ENCODE assay signal across 26 cellular contexts in genomic region chr6:100751590-100751989, GRCh38.
"Had no signal": no experiment of that assay in that cellular context is flagged by ENCODE, and none has a peak within 500 bp of the region (broad histone marks: within the 10 kb centered on the region; RNA-seq: fewer than 3 reads in every experiment).

No MANE protein-coding gene starts in this region.

- H3K27me3 ChIP-seq: colonic mucosa, esophagus muscularis mucosa, foreskin keratinocyte, gastroesophageal sphincter, heart left ventricle, hepatocyte, neural progenitor cell, right lobe of liver, suprapubic skin, transverse colon, vagina had no signal

- H3K4me2 ChIP-seq: hepatocyte, neural progenitor cell, smooth muscle cell had no signal

- H3K9me3 ChIP-seq: colonic mucosa, esophagus muscularis mucosa, gastroesophageal sphincter, heart left ventricle, right lobe of liver, suprapubic skin, transverse colon, vagina had no signal

- H2AFZ ChIP-seq: hepatocyte, neural progenitor cell, parathyroid adenoma had no signal

- H3K27ac ChIP-seq: colonic mucosa, esophagus muscularis mucosa, foreskin keratinocyte, gastroesophageal sphincter, heart left ventricle, hepatocyte, neural progenitor cell, parathyroid adenoma, right lobe of liver, suprapubic skin, transverse colon, vagina had no signal

- FAIRE-seq: endothelial cell of umbilical vein, kidney had no signal

- H3K79me2 ChIP-seq: hepatocyte, parathyroid adenoma had no signal

- H3K4me3 ChIP-seq: colonic mucosa, esophagus muscularis mucosa, gastroesophageal sphincter, heart left ventricle, hepatocyte, lung, neural progenitor cell, right lobe of liver, smooth muscle cell, suprapubic skin, transverse colon, vagina had no signal

- H3K36me3 ChIP-seq: colonic mucosa, esophagus muscularis mucosa, right lobe of liver, vagina had no signal

- ATAC-seq: foreskin keratinocyte; gastroesophageal sphincter; heart left ventricle; left ventricle myocardium superior; natural killer cell treated with Interleukin-12 subunit alpha and Interleukin-12 subunit beta and Interleukin-15 and Interleukin-18, amount 100 ng/mL, for 72 hours; right lobe of liver; stimulated activated naive CD8-positive, alpha-beta T cell treated with anti-CD3 and anti-CD28 coated beads, Interleukin-15, amount 100 ng/mL, for 72 hours had no signal

- H3K4me1 ChIP-seq: colonic mucosa, esophagus muscularis mucosa, foreskin keratinocyte, gastroesophageal sphincter, heart left ventricle, neural progenitor cell, parathyroid adenoma, right lobe of liver, suprapubic skin, vagina had no signal

- DNase-seq: colonic mucosa; effector CD8-positive, alpha-beta T cell; foreskin keratinocyte; heart left ventricle; kidney; left ventricle myocardium superior; naive B cell; right lobe of liver; stimulated activated CD4-positive, alpha-beta T cell treated with anti-CD3 and anti-CD28 coated beads, Interleukin-12 subunit alpha, Interleukin-12 subunit beta, amount 100 ng/mL, for 4 hours; stimulated activated CD4-positive, alpha-beta T cell treated with anti-CD3 and anti-CD28 coated beads, Interleukin-1b, Interleukin-23, amount 100 ng/mL, for 48 hours; stimulated activated CD4-positive, alpha-beta T cell treated with anti-CD3 and anti-CD28 coated beads, Interleukin-4, amount 100 ng/mL, for 1 hour; stimulated activated CD8-positive, alpha-beta memory T cell treated with anti-CD3 and anti-CD28 coated beads, Interleukin-4, amount 100 ng/mL, for 48 hours; stimulated activated naive CD4-positive, alpha-beta T cell; stimulated activated naive CD8-positive, alpha-beta T cell treated with anti-CD3 and anti-CD28 coated beads, Interleukin-15, amount 100 ng/mL, for 72 hours; transverse colon had no signal

- H3K9ac ChIP-seq: neural progenitor cell, parathyroid adenoma had no signal
